ENCODE assay signal across 8 cellular contexts in genomic region chrX:39149761-39150160, GRCh38.
DNase-seq lines count a peak whose midpoint lies in the region; ATAC-seq and TF ChIP-seq lines count a peak whose summit lies in the region.

No MANE protein-coding gene starts in this region.

- no peak overlapping the region for H3K4me3 ChIP-seq in Peyer's patch

- peak; percentile 14 for DNase-seq in HK-2 (ENCODE audit: unreplicated experiment)
- peak; percentile 63 to 87 (median 78) for DNase-seq in Peyer's patch
- peak; percentile 70 for DNase-seq in activated naive CD4-positive, alpha-beta T cell treated with anti-CD3 and anti-CD28 coated beads, Interleukin-2, amount 10 ng/mL, durations not matched to agents 7 days and 5 days
- peak; percentile 85 for DNase-seq in left ventricle myocardium superior
- peak; percentile 87 for DNase-seq in sciatic nerve (ENCODE audit: low spot score)

- no peaks in the 10 kb centered on the region for H3K4me1 Mint-ChIP-seq in activated naive CD4-positive, alpha-beta T cell treated with anti-CD3 and anti-CD28 coated beads, Interleukin-2, amount 10 ng/mL, durations not matched to agents 7 days and 5 days
- peaks cover 52% of the 10 kb centered on the region for H3K4me1 Mint-ChIP-seq in stimulated activated memory B cell treated with anti-CD40 and anti-IgM and Interleukin-4, amounts not matched to agents 10 μg/mL and 1 μg/mL and 100 μg/mL, for 72 hours

- ATAC-seq in left ventricle myocardium superior (peak; percentile 69), sciatic nerve (peak; percentile 87), GM21423 (IDR thresholded peaks at IDR 0.05; ENCODE audit: unreplicated experiment) (no peak)
- no peak for ATAC-seq in stimulated activated memory B cell treated with anti-CD40 and anti-IgM and Interleukin-4, amounts not matched to agents 10 μg/mL and 1 μg/mL and 100 μg/mL, for 72 hours

- intact Hi-C loops in left ventricle myocardium superior (cut with micrococcal nuclease): no loop called here
- intact Hi-C loops in sciatic nerve (cut with DNase I): no loop called here

- peak; percentile 75 for TF ChIP-seq CTCF in C4-2B (conservative IDR thresholded peaks at IDR 0.05)
- TF ChIP-seq CTCF in Peyer's patch (IDR thresholded peaks at IDR 0.05): peak in 5 of 6 experiments; percentile 23 to 64 (median 56)

- no peaks in the 10 kb centered on the region for H3K36me3 Mint-ChIP-seq in activated naive CD4-positive, alpha-beta T cell treated with anti-CD3 and anti-CD28 coated beads, Interleukin-2, amount 10 ng/mL, durations not matched to agents 7 days and 5 days
- no peaks in the 10 kb centered on the region for H3K36me3 Mint-ChIP-seq in stimulated activated memory B cell treated with anti-CD40 and anti-IgM and Interleukin-4, amounts not matched to agents 10 μg/mL and 1 μg/mL and 100 μg/mL, for 72 hours

- no peak overlapping the region for H3K27ac Mint-ChIP-seq in activated naive CD4-positive, alpha-beta T cell treated with anti-CD3 and anti-CD28 coated beads, Interleukin-2, amount 10 ng/mL, durations not matched to agents 7 days and 5 days
- H3K27ac Mint-ChIP-seq in stimulated activated memory B cell treated with anti-CD40 and anti-IgM and Interleukin-4, amounts not matched to agents 10 μg/mL and 1 μg/mL and 100 μg/mL, for 72 hours: no peak overlapping the region

- no peaks in the 10 kb centered on the region for H3K27me3 ChIP-seq in Peyer's patch

- H3K4me1 ChIP-seq in Peyer's patch: no peaks in the 10 kb centered on the region

- no peaks in the 10 kb centered on the region for H3K9me3 ChIP-seq in Peyer's patch

- TF ChIP-seq POLR2A in Peyer's patch (IDR thresholded peaks at IDR 0.05): no peak

- CTCF ChIA-PET in activated naive CD4-positive, alpha-beta T cell treated with anti-CD3 and anti-CD28 coated beads, Interleukin-2, amount 10 ng/mL, durations not matched to agents 7 days and 5 days (lab: Charles Lee): interaction anchor here (1.0 to 3.0 kb wide), 7 partner anchors 10 to 399 kb away, joined by 3 to 14 read pairs (median 3); no protein-coding TSS in a partner anchor

- H3K27me3 Mint-ChIP-seq in activated naive CD4-positive, alpha-beta T cell treated with anti-CD3 and anti-CD28 coated beads, Interleukin-2, amount 10 ng/mL, durations not matched to agents 7 days and 5 days: no peaks in the 10 kb centered on the region
- H3K27me3 Mint-ChIP-seq in stimulated activated memory B cell treated with anti-CD40 and anti-IgM and Interleukin-4, amounts not matched to agents 10 μg/mL and 1 μg/mL and 100 μg/mL, for 72 hours: no peaks in the 10 kb centered on the region

- H3K27ac ChIP-seq in C4-2B (no peak overlapping the region), Peyer's patch (no peak overlapping the region)

- H3K4me3 Mint-ChIP-seq in activated naive CD4-positive, alpha-beta T cell treated with anti-CD3 and anti-CD28 coated beads, Interleukin-2, amount 10 ng/mL, durations not matched to agents 7 days and 5 days: no peak overlapping the region
- H3K4me3 Mint-ChIP-seq in stimulated activated memory B cell treated with anti-CD40 and anti-IgM and Interleukin-4, amounts not matched to agents 10 μg/mL and 1 μg/mL and 100 μg/mL, for 72 hours: no peak overlapping the region

- no peaks in the 10 kb centered on the region for H3K36me3 ChIP-seq in Peyer's patch

- no peaks in the 10 kb centered on the region for H3K9me3 Mint-ChIP-seq in activated naive CD4-positive, alpha-beta T cell treated with anti-CD3 and anti-CD28 coated beads, Interleukin-2, amount 10 ng/mL, durations not matched to agents 7 days and 5 days
- no peaks in the 10 kb centered on the region for H3K9me3 Mint-ChIP-seq in stimulated activated memory B cell treated with anti-CD40 and anti-IgM and Interleukin-4, amounts not matched to agents 10 μg/mL and 1 μg/mL and 100 μg/mL, for 72 hours

Comparison
In these comparisons a context has a peak if more than half of its experiments do, and no peak if none do; other contexts are left out.
1. DNase-seq: peak in every context shown above with its lines; median percentile 87 in sciatic nerve; 85 in left ventricle myocardium superior; 78 in Peyer's patch; 70 in activated naive CD4-positive, alpha-beta T cell treated with anti-CD3 and anti-CD28 coated beads, Interleukin-2, amount 10 ng/mL, durations not matched to agents 7 days and 5 days; 14 in HK-2.
2. ATAC-seq: peak in left ventricle myocardium superior (single experiment) and sciatic nerve (single experiment); none in GM21423 (single experiment) and stimulated activated memory B cell treated with anti-CD40 and anti-IgM and Interleukin-4, amounts not matched to agents 10 μg/mL and 1 μg/mL and 100 μg/mL, for 72 hours (single experiment).